In the genomic region with DNA sequence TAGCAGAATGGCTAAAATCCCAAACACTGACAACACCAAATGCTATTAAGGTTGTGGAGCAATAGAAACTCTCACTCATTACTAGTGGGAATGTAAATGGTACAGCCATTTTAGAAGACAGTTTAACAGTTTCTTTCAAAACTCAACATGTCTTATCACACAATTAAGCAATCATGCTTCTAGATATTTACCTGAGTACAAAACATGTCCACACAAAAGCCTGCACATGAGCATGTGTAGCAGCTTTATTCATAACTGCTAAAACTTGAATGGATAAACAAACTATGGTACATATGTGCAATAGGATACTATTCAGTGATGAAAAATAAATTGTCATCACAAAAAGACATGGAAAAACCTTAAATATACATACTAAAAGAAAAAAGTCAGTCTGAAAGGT, we compare ENCODE assay signal across 8 cellular contexts.
"Had no signal": no experiment of that assay in that cellular context is flagged by ENCODE, and none has a peak within 500 bp of the region (broad histone marks: within the 10 kb centered on the region; RNA-seq: fewer than 3 reads in every experiment).

No MANE protein-coding gene starts in this region.

- H3K4me3 ChIP-seq: GM23248, HAP-1 had no signal

- ATAC-seq: HCT116, HepG2 had no signal

- DNase-seq: GM23248, GOT3, H7, HFFc6, KBM-7 had no signal

- FAIRE-seq: HepG2 had no signal
